ENCODE assay signal across 1 cellular context in genomic region chr19:17601683-17602082, GRCh38.
TF ChIP-seq lines count a peak whose summit lies in the region.

No MANE protein-coding gene starts in this region.

TF ChIP-seq in H1, 55 proteins besides CTCF, POLR2A, EP300 and RAD21:
- TF ChIP-seq BRCA1 (IDR thresholded peaks at IDR 0.05; ENCODE audit: low read depth, low read length) = no peak
- 0 out of 2 replicates have a peak, but pooled peaks have one; percentile 30 for TF ChIP-seq TAF1 (IDR thresholded peaks at IDR 0.05; ENCODE audit: low read depth, low read length)
